In the genomic region with DNA sequence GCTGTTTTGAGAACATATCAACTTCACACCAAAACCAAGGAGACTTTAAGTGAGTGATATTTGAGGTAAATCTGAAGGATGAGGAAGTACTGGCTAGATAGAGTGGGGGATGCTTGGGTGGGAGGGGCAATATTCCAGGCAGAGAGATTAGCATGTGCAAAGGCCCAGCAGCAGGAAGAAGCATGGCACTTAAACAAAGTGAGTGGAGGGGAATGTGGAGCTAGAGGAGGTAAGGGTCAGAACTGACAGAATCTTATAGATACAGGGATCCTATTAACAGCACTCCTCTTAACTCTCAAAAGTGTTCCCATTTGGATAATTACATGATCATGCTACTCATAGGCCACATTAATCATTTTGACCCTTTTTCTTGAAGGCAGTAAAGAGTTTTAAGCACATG, we compare ENCODE assay signal across 3 cellular contexts.
TF ChIP-seq lines count a peak whose summit lies in the region.

No MANE protein-coding gene starts in this region.

TF ChIP-seq in HEK293, 187 proteins besides CTCF, POLR2A, EP300 and RAD21:
- no peak for TF ChIP-seq ZNF48 (tag by site-specific recombination; IDR thresholded peaks at IDR 0.05)
- TF ChIP-seq ZNF76 (tag by site-specific recombination; IDR thresholded peaks at IDR 0.05; ENCODE audit: borderline replicate concordance, low read depth): no peak
- TF ChIP-seq ZNF623 (tag by site-specific recombination; IDR thresholded peaks at IDR 0.05): peak; percentile 8; the same call in 1 of the 2 replicates
- TF ChIP-seq ZNF747 (tag by site-specific recombination; IDR thresholded peaks at IDR 0.05): no peak
- no peak for TF ChIP-seq ZBTB48 (tag by site-specific recombination; IDR thresholded peaks at IDR 0.05)
- TF ChIP-seq ZNF521 (tag by site-specific recombination; IDR thresholded peaks at IDR 0.05): no peak
- TF ChIP-seq ZNF112 (tag by site-specific recombination; IDR thresholded peaks at IDR 0.05): no peak
- TF ChIP-seq SALL2 (tag by site-specific recombination; IDR thresholded peaks at IDR 0.05; ENCODE audit: borderline replicate concordance): no peak

TF ChIP-seq in WTC11, 78 proteins besides CTCF, POLR2A, EP300 and RAD21 (continues in another document):
- TF ChIP-seq ERG (CRISPR knock-in tag; IDR thresholded peaks at IDR 0.05) (no peak), PREB (CRISPR knock-in tag; IDR thresholded peaks at IDR 0.05; ENCODE audit: borderline replicate concordance) (no peak), ATF6 (CRISPR knock-in tag; IDR thresholded peaks at IDR 0.05) (no peak), ZNF512 (CRISPR knock-in tag; IDR thresholded peaks at IDR 0.05; ENCODE audit: borderline replicate concordance) (no peak), GRHL2 (CRISPR knock-in tag; IDR thresholded peaks at IDR 0.05; ENCODE audit: insufficient replicate concordance, severe bottlenecking) (no peak), ATF3 (CRISPR knock-in tag; conservative IDR thresholded peaks at IDR 0.05) (no peak), ZNF396 (CRISPR knock-in tag; IDR thresholded peaks at IDR 0.05; ENCODE audit: borderline replicate concordance) (no peak), MYBL2 (CRISPR knock-in tag; IDR thresholded peaks at IDR 0.05) (no peak), CREB1 (CRISPR knock-in tag; IDR thresholded peaks at IDR 0.05) (no peak), MXD4 (CRISPR knock-in tag; IDR thresholded peaks at IDR 0.05; ENCODE audit: borderline replicate concordance) (no peak), FOXJ3 (CRISPR knock-in tag; IDR thresholded peaks at IDR 0.05; ENCODE audit: borderline replicate concordance) (no peak), GABPB1 (CRISPR knock-in tag; IDR thresholded peaks at IDR 0.05) (no peak), ELF4 (CRISPR knock-in tag; IDR thresholded peaks at IDR 0.05; ENCODE audit: low read depth) (no peak)
- TF ChIP-seq, protein P1, sequence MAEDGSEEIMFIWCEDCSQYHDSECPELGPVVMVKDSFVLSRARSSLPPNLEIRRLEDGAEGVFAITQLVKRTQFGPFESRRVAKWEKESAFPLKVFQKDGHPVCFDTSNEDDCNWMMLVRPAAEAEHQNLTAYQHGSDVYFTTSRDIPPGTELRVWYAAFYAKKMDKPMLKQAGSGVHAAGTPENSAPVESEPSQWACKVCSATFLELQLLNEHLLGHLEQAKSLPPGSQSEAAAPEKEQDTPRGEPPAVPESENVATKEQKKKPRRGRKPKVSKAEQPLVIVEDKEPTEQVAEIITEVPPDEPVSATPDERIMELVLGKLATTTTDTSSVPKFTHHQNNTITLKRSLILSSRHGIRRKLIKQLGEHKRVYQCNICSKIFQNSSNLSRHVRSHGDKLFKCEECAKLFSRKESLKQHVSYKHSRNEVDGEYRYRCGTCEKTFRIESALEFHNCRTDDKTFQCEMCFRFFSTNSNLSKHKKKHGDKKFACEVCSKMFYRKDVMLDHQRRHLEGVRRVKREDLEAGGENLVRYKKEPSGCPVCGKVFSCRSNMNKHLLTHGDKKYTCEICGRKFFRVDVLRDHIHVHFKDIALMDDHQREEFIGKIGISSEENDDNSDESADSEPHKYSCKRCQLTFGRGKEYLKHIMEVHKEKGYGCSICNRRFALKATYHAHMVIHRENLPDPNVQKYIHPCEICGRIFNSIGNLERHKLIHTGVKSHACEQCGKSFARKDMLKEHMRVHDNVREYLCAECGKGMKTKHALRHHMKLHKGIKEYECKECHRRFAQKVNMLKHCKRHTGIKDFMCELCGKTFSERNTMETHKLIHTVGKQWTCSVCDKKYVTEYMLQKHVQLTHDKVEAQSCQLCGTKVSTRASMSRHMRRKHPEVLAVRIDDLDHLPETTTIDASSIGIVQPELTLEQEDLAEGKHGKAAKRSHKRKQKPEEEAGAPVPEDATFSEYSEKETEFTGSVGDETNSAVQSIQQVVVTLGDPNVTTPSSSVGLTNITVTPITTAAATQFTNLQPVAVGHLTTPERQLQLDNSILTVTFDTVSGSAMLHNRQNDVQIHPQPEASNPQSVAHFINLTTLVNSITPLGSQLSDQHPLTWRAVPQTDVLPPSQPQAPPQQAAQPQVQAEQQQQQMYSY (CRISPR knock-in tag; IDR thresholded peaks at IDR 0.05): no peak

TF ChIP-seq in H1, 55 proteins besides CTCF, POLR2A, EP300 and RAD21:
- TF ChIP-seq KDM1A (IDR thresholded peaks at IDR 0.05; ENCODE audit: borderline replicate concordance, low read length) (peak; percentile 69; the same call in 1 of the 2 replicates), SIN3A (conservative IDR thresholded peaks at IDR 0.05 in 1 of 2, IDR thresholded peaks at IDR 0.05 in 1 of 2; ENCODE audit: low read depth in 1 of 2, low read length in 2 of 2) (no peak)
